ENCODE assay signal across 20 cellular contexts in genomic region chr7:152366662-152367061, GRCh38.
A peak's percentile ranks its signal among the peaks of the same experiment; 100 is the strongest.
DNase-seq lines count a peak whose midpoint lies in the region; ATAC-seq and TF ChIP-seq lines count a peak whose summit lies in the region.
"Had no signal": no experiment of that assay in that cellular context is flagged by ENCODE, and none has a peak within 500 bp of the region (broad histone marks: within the 10 kb centered on the region; RNA-seq: fewer than 3 reads in every experiment).

No MANE protein-coding gene starts in this region.

- no peak overlapping the region for H3K27ac ChIP-seq in right atrium auricular region
- H3K27ac ChIP-seq in heart right ventricle, result peak overlapping the region in 2 of 10 donors; percentile 3 to 12
- H3K27ac ChIP-seq in upper lobe of right lung, result no peak overlapping the region
- H3K27ac ChIP-seq in OCI-LY7 (ENCODE audit: low read depth, low read length, poor library complexity, severe bottlenecking), result no peak overlapping the region
- H3K27ac ChIP-seq: BLaER1, prostate gland, VCaP had no signal

- no peak overlapping the region for H3K4me2 ChIP-seq in OCI-LY7 (ENCODE audit: low read length)
- H3K4me2 ChIP-seq: BLaER1 had no signal

- no peaks in the 10 kb centered on the region for H3K9me3 ChIP-seq in right atrium auricular region
- peaks cover 0 to 2% (median 0%) of the 10 kb centered on the region in 11 donors for H3K9me3 ChIP-seq in heart right ventricle
- no peaks in the 10 kb centered on the region for H3K9me3 ChIP-seq in mucosa of descending colon
- H3K9me3 ChIP-seq in upper lobe of right lung, result no peaks in the 10 kb centered on the region
- H3K9me3 ChIP-seq in OCI-LY7 (ENCODE audit: low read length), result no peaks in the 10 kb centered on the region
- H3K9me3 ChIP-seq: prostate gland had no signal

- DNase-seq in Right ventricle myocardium inferior (ENCODE audit: missing footprints) (peak; percentile 68), right atrium auricular region (ENCODE audit: low spot score) (no peak), heart right ventricle (peak; percentile 18 to 45), mucosa of descending colon (peak; percentile 57 to 71 (median 68)), upper lobe of right lung (no peak), OCI-LY7 (ENCODE audit: low spot score) (no peak), DMS53 (lab: John Stamatoyannopoulos, UW) (no peak), HuH-7.5 (ENCODE audit: low spot score) (no peak)
- DNase-seq: central memory CD4-positive, alpha-beta T cell; DMS153; naive thymus-derived CD4-positive, alpha-beta T cell; NCI-H1694 treated with DMSO at 0.1 percent for 48 hours; NK-92 treated with Interleukin-12 subunit alpha and Interleukin-12 subunit beta, amount 100 ng/mL, for 24 hours; SHP77; stimulated activated CD4-positive, alpha-beta T cell treated with anti-CD3 and anti-CD28 coated beads, Interleukin-15, amount 100 ng/mL, for 24 hours; stimulated activated naive CD4-positive, alpha-beta T cell treated with Interleukin-2 at 50 U/mL for 16 hours; T-cell had no signal

- intact Hi-C loops in Right ventricle myocardium inferior (cut with DNase I) (loop anchor here (10.0 kb wide), 1 partner anchor 58 kb away; no protein-coding TSS in a partner anchor), heart right ventricle (cut with DNase I) (no loop called here), mucosa of descending colon (cut with DNase I, micrococcal nuclease) (no loop called here), upper lobe of right lung (cut with DNase I) (no loop called here), OCI-LY7 (cut with micrococcal nuclease; ENCODE audit: unreplicated experiment) (no loop called here)

- H2AFZ ChIP-seq in OCI-LY7 (ENCODE audit: low read length), result no peak overlapping the region

- ATAC-seq in Right ventricle myocardium inferior, result peak; percentile 60
- peak; percentile 44 to 86 (median 70) for ATAC-seq in heart right ventricle
- peak; percentile 96 for ATAC-seq in mucosa of descending colon
- ATAC-seq in upper lobe of right lung, result peak; percentile 69
- ATAC-seq: naive thymus-derived CD4-positive, alpha-beta T cell; T-cell had no signal

- CTCF ChIA-PET in OCI-LY7 (lab: Charles Lee; ENCODE audit: unreplicated experiment), result no interaction called here

- H3K4me3 ChIP-seq in right atrium auricular region (no peak overlapping the region), heart right ventricle (peak overlapping the region in 1 of 10 donors; percentile 22), mucosa of descending colon (no peak overlapping the region), upper lobe of right lung (no peak overlapping the region), OCI-LY7 (ENCODE audit: low read depth, low read length, poor library complexity, severe bottlenecking) (no peak overlapping the region)
- H3K4me3 ChIP-seq: BLaER1, prostate gland had no signal

- peaks cover 25% of the 10 kb centered on the region for H4K20me1 ChIP-seq in OCI-LY7 (ENCODE audit: insufficient read depth, low read length)

- H3K79me2 ChIP-seq in OCI-LY7 (ENCODE audit: insufficient read depth, low read depth, low read length), result peaks cover 100% of the 10 kb centered on the region

- no peak for TF ChIP-seq CTCF in right atrium auricular region (IDR thresholded peaks at IDR 0.05)
- no peak for TF ChIP-seq CTCF in heart right ventricle (IDR thresholded peaks at IDR 0.05)
- no peak for TF ChIP-seq CTCF in mucosa of descending colon (IDR thresholded peaks at IDR 0.05)
- TF ChIP-seq CTCF in upper lobe of right lung (IDR thresholded peaks at IDR 0.05), result no peak
- TF ChIP-seq CTCF in OCI-LY7 (conservative IDR thresholded peaks at IDR 0.05; ENCODE audit: low read length), result no peak

- H3K36me3 ChIP-seq in right atrium auricular region (no peaks in the 10 kb centered on the region), heart right ventricle (peaks cover 0 to 5% (median 0%) of the 10 kb centered on the region in 9 donors), mucosa of descending colon (ENCODE audit: low read depth) (no peaks in the 10 kb centered on the region), upper lobe of right lung (no peaks in the 10 kb centered on the region), OCI-LY7 (ENCODE audit: insufficient read depth, low read length) (peaks cover 11% of the 10 kb centered on the region)
- H3K36me3 ChIP-seq: prostate gland had no signal

- H3K4me1 ChIP-seq in right atrium auricular region (peaks cover 0 to 59% of the 10 kb centered on the region in 2 donors), heart right ventricle (peaks cover 0 to 80% (median 46%) of the 10 kb centered on the region in 9 donors), mucosa of descending colon (ENCODE audit: low read depth) (peaks cover 4% of the 10 kb centered on the region), upper lobe of right lung (peaks cover 15% of the 10 kb centered on the region), OCI-LY7 (ENCODE audit: insufficient read depth, low read length, poor library complexity, severe bottlenecking) (no peaks in the 10 kb centered on the region)
- H3K4me1 ChIP-seq: prostate gland had no signal

- no peaks in the 10 kb centered on the region for H3K27me3 ChIP-seq in right atrium auricular region
- H3K27me3 ChIP-seq in heart right ventricle, result no peaks in the 10 kb centered on the region
- no peaks in the 10 kb centered on the region for H3K27me3 ChIP-seq in upper lobe of right lung
- H3K27me3 ChIP-seq: BLaER1 had no signal

- no peaks in the 10 kb centered on the region for H3K9me2 ChIP-seq in OCI-LY7 (ENCODE audit: insufficient read depth, low read length)

- BruUV-seq in OCI-LY7 (replicated peaks; lab: Mats Ljungman, UMichigan), result no TSS peak

- POLR2A ChIA-PET in OCI-LY7 (lab: Charles Lee), result interaction anchor here (0.6 to 1.9 kb wide), 3 partner anchors 25 to 216 kb away, joined by 3 to 5 read pairs (median 4); no protein-coding TSS in a partner anchor

- 69 to 71% methylated on average over 32 of the region's 32 CpGs for WGBS in heart right ventricle, 2 donors

Comparison
In these comparisons a context has a peak if more than half of its experiments do, and no peak if none do; other contexts are left out.
1. DNase-seq: peak in Right ventricle myocardium inferior (single experiment), heart right ventricle (2 of 2) and mucosa of descending colon (3 of 3); none in right atrium auricular region (single experiment), upper lobe of right lung (single experiment), OCI-LY7 (single experiment), DMS53 (single experiment) and HuH-7.5 (single experiment).
2. Peak in every context shown above with its lines, with median percentiles within 50 percentile points of each other: ATAC-seq.